Comparison of ENCODE assay signal across 1 cellular context in the genomic region with DNA sequence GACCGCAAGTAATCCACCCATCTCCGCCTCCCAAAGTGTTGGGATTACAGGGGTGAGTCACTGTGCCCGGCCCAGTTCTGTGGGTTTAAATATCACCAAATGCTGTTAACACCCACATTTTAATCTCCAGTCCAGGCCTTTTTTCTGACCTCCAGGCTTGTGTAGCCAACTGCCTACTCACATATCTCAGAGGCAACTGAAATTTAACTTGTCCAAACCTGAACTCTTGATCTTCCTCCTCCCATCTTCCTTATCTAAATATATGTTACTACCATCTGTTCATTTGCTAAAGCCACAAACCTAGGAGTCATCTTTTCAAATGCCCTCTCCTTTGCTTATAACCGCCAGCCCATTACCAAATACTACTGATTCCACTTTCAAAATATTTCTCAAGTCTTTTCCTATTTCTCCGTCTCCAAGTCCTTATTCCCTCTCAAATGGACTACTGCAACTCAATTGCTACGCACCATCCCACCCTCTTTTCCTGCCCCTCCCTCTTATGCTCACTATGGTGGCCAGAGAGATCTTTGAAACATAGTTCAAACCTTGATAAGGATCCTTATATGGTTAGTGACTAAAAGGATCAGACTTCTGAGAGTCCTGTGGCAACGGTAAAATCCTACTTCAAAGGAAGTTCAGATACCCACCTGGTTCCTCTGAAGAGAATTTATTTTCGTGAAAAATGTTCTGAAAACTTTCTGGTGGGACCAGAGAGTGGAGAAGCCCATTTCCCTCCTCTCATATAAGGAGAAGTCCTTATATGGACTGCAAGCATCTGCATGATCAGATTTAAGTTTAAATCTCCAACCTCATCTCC.
TF ChIP-seq lines count a peak whose summit lies in the region.

No MANE protein-coding gene starts in this region.

TF ChIP-seq in K562, 482 proteins besides CTCF, POLR2A, EP300 and RAD21 (continued from another document and continues in another):
- TF ChIP-seq, protein P1, sequence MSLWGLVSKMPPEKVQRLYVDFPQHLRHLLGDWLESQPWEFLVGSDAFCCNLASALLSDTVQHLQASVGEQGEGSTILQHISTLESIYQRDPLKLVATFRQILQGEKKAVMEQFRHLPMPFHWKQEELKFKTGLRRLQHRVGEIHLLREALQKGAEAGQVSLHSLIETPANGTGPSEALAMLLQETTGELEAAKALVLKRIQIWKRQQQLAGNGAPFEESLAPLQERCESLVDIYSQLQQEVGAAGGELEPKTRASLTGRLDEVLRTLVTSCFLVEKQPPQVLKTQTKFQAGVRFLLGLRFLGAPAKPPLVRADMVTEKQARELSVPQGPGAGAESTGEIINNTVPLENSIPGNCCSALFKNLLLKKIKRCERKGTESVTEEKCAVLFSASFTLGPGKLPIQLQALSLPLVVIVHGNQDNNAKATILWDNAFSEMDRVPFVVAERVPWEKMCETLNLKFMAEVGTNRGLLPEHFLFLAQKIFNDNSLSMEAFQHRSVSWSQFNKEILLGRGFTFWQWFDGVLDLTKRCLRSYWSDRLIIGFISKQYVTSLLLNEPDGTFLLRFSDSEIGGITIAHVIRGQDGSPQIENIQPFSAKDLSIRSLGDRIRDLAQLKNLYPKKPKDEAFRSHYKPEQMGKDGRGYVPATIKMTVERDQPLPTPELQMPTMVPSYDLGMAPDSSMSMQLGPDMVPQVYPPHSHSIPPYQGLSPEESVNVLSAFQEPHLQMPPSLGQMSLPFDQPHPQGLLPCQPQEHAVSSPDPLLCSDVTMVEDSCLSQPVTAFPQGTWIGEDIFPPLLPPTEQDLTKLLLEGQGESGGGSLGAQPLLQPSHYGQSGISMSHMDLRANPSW (CRISPR knock-in tag; IDR thresholded peaks at IDR 0.05): no peak
- no peak for TF ChIP-seq KLF13 (tag; IDR thresholded peaks at IDR 0.05; ENCODE audit: borderline replicate concordance, low read depth)
- TF ChIP-seq HNRNPLL (IDR thresholded peaks at IDR 0.05; ENCODE audit: low read depth, low read length, poor library complexity, severe bottlenecking): no peak
- TF ChIP-seq MAZ (CRISPR knock-in tag; conservative IDR thresholded peaks at IDR 0.05 in 1 of 2, IDR thresholded peaks at IDR 0.05 in 1 of 2): peak; percentile 18 to 63; a peak in 3 of 4 replicates
- TF ChIP-seq FOXJ2 (tag; IDR thresholded peaks at IDR 0.05): no peak; the same call in 1 of the 2 replicates
- TF ChIP-seq, protein P2, sequence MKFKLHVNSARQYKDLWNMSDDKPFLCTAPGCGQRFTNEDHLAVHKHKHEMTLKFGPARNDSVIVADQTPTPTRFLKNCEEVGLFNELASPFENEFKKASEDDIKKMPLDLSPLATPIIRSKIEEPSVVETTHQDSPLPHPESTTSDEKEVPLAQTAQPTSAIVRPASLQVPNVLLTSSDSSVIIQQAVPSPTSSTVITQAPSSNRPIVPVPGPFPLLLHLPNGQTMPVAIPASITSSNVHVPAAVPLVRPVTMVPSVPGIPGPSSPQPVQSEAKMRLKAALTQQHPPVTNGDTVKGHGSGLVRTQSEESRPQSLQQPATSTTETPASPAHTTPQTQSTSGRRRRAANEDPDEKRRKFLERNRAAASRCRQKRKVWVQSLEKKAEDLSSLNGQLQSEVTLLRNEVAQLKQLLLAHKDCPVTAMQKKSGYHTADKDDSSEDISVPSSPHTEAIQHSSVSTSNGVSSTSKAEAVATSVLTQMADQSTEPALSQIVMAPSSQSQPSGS (CRISPR knock-in tag; IDR thresholded peaks at IDR 0.05): no peak
- TF ChIP-seq, protein P3, sequence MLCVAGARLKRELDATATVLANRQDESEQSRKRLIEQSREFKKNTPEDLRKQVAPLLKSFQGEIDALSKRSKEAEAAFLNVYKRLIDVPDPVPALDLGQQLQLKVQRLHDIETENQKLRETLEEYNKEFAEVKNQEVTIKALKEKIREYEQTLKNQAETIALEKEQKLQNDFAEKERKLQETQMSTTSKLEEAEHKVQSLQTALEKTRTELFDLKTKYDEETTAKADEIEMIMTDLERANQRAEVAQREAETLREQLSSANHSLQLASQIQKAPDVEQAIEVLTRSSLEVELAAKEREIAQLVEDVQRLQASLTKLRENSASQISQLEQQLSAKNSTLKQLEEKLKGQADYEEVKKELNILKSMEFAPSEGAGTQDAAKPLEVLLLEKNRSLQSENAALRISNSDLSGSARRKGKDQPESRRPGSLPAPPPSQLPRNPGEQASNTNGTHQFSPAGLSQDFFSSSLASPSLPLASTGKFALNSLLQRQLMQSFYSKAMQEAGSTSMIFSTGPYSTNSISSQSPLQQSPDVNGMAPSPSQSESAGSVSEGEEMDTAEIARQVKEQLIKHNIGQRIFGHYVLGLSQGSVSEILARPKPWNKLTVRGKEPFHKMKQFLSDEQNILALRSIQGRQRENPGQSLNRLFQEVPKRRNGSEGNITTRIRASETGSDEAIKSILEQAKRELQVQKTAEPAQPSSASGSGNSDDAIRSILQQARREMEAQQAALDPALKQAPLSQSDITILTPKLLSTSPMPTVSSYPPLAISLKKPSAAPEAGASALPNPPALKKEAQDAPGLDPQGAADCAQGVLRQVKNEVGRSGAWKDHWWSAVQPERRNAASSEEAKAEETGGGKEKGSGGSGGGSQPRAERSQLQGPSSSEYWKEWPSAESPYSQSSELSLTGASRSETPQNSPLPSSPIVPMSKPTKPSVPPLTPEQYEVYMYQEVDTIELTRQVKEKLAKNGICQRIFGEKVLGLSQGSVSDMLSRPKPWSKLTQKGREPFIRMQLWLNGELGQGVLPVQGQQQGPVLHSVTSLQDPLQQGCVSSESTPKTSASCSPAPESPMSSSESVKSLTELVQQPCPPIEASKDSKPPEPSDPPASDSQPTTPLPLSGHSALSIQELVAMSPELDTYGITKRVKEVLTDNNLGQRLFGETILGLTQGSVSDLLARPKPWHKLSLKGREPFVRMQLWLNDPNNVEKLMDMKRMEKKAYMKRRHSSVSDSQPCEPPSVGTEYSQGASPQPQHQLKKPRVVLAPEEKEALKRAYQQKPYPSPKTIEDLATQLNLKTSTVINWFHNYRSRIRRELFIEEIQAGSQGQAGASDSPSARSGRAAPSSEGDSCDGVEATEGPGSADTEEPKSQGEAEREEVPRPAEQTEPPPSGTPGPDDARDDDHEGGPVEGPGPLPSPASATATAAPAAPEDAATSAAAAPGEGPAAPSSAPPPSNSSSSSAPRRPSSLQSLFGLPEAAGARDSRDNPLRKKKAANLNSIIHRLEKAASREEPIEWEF (CRISPR knock-in tag; IDR thresholded peaks at IDR 0.05): peak; percentile 88; the same call in 1 of the 2 replicates
- no peak for TF ChIP-seq XRCC5 (IDR thresholded peaks at IDR 0.05; ENCODE audit: low read depth, low read length)
- peak; percentile 91 for TF ChIP-seq STAT5A (IDR thresholded peaks at IDR 0.05; ENCODE audit: borderline replicate concordance, low read length)
- TF ChIP-seq, protein P4, sequence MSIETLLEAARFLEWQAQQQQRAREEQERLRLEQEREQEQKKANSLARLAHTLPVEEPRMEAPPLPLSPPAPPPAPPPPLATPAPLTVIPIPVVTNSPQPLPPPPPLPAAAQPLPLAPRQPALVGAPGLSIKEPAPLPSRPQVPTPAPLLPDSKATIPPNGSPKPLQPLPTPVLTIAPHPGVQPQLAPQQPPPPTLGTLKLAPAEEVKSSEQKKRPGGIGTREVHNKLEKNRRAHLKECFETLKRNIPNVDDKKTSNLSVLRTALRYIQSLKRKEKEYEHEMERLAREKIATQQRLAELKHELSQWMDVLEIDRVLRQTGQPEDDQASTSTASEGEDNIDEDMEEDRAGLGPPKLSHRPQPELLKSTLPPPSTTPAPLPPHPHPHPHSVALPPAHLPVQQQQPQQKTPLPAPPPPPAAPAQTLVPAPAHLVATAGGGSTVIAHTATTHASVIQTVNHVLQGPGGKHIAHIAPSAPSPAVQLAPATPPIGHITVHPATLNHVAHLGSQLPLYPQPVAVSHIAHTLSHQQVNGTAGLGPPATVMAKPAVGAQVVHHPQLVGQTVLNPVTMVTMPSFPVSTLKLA (conservative IDR thresholded peaks at IDR 0.05): peak; percentile 30 to 79; a peak in 3 of 4 replicates
- no peak for TF ChIP-seq SMC3 (conservative IDR thresholded peaks at IDR 0.05; ENCODE audit: insufficient read depth, low read depth, low read length)
- no peak for TF ChIP-seq U2AF2 (optimal IDR thresholded peaks at IDR 0.05; ENCODE audit: low read depth, low read length)
- TF ChIP-seq FOXP1 (CRISPR knock-in tag; IDR thresholded peaks at IDR 0.05): no peak
- peak; percentile 77; the same call in 1 of the 2 replicates for TF ChIP-seq ZBED1 (IDR thresholded peaks at IDR 0.05)
- no peak for TF ChIP-seq ZNF780A (CRISPR knock-in tag; IDR thresholded peaks at IDR 0.05)
- TF ChIP-seq FOXJ3 (CRISPR knock-in tag; IDR thresholded peaks at IDR 0.05): no peak
- TF ChIP-seq, protein P5, sequence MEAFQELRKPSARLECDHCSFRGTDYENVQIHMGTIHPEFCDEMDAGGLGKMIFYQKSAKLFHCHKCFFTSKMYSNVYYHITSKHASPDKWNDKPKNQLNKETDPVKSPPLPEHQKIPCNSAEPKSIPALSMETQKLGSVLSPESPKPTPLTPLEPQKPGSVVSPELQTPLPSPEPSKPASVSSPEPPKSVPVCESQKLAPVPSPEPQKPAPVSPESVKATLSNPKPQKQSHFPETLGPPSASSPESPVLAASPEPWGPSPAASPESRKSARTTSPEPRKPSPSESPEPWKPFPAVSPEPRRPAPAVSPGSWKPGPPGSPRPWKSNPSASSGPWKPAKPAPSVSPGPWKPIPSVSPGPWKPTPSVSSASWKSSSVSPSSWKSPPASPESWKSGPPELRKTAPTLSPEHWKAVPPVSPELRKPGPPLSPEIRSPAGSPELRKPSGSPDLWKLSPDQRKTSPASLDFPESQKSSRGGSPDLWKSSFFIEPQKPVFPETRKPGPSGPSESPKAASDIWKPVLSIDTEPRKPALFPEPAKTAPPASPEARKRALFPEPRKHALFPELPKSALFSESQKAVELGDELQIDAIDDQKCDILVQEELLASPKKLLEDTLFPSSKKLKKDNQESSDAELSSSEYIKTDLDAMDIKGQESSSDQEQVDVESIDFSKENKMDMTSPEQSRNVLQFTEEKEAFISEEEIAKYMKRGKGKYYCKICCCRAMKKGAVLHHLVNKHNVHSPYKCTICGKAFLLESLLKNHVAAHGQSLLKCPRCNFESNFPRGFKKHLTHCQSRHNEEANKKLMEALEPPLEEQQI (IDR thresholded peaks at IDR 0.05): peak; percentile 96
- TF ChIP-seq, protein P6, sequence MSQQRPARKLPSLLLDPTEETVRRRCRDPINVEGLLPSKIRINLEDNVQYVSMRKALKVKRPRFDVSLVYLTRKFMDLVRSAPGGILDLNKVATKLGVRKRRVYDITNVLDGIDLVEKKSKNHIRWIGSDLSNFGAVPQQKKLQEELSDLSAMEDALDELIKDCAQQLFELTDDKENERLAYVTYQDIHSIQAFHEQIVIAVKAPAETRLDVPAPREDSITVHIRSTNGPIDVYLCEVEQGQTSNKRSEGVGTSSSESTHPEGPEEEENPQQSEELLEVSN (IDR thresholded peaks at IDR 0.05; ENCODE audit: borderline replicate concordance in 1 of 2, extremely low read depth in 1 of 2, insufficient read depth in 1 of 2, insufficient read length in 1 of 2, low read depth in 1 of 2, low read length in 1 of 2, poor library complexity in 1 of 2, severe bottlenecking in 1 of 2): no peak
- peak; percentile 97 for TF ChIP-seq NCOR1 (IDR thresholded peaks at IDR 0.05)
- TF ChIP-seq, protein P7, sequence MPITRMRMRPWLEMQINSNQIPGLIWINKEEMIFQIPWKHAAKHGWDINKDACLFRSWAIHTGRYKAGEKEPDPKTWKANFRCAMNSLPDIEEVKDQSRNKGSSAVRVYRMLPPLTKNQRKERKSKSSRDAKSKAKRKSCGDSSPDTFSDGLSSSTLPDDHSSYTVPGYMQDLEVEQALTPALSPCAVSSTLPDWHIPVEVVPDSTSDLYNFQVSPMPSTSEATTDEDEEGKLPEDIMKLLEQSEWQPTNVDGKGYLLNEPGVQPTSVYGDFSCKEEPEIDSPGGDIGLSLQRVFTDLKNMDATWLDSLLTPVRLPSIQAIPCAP (CRISPR knock-in tag; IDR thresholded peaks at IDR 0.05; ENCODE audit: borderline replicate concordance): no peak
- TF ChIP-seq BRF1 (IDR thresholded peaks at IDR 0.05; ENCODE audit: borderline replicate concordance, extremely low read depth, insufficient read length): no peak
- TF ChIP-seq CAMTA2 (CRISPR knock-in tag; conservative IDR thresholded peaks at IDR 0.05): no peak
- peak; percentile 94 for TF ChIP-seq POLR2AphosphoS5 (IDR thresholded peaks at IDR 0.05; ENCODE audit: control insufficient read depth, insufficient read depth, low read depth, low read length)
- TF ChIP-seq, protein P8, sequence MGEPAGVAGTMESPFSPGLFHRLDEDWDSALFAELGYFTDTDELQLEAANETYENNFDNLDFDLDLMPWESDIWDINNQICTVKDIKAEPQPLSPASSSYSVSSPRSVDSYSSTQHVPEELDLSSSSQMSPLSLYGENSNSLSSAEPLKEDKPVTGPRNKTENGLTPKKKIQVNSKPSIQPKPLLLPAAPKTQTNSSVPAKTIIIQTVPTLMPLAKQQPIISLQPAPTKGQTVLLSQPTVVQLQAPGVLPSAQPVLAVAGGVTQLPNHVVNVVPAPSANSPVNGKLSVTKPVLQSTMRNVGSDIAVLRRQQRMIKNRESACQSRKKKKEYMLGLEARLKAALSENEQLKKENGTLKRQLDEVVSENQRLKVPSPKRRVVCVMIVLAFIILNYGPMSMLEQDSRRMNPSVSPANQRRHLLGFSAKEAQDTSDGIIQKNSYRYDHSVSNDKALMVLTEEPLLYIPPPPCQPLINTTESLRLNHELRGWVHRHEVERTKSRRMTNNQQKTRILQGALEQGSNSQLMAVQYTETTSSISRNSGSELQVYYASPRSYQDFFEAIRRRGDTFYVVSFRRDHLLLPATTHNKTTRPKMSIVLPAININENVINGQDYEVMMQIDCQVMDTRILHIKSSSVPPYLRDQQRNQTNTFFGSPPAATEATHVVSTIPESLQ (CRISPR knock-in tag; IDR thresholded peaks at IDR 0.05): no peak
- TF ChIP-seq, protein P9, sequence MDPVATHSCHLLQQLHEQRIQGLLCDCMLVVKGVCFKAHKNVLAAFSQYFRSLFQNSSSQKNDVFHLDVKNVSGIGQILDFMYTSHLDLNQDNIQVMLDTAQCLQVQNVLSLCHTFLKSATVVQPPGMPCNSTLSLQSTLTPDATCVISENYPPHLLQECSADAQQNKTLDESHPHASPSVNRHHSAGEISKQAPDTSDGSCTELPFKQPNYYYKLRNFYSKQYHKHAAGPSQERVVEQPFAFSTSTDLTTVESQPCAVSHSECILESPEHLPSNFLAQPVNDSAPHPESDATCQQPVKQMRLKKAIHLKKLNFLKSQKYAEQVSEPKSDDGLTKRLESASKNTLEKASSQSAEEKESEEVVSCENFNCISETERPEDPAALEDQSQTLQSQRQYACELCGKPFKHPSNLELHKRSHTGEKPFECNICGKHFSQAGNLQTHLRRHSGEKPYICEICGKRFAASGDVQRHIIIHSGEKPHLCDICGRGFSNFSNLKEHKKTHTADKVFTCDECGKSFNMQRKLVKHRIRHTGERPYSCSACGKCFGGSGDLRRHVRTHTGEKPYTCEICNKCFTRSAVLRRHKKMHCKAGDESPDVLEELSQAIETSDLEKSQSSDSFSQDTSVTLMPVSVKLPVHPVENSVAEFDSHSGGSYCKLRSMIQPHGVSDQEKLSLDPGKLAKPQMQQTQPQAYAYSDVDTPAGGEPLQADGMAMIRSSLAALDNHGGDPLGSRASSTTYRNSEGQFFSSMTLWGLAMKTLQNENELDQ (CRISPR knock-in tag; IDR thresholded peaks at IDR 0.05; ENCODE audit: borderline replicate concordance): no peak
- TF ChIP-seq, protein P10, sequence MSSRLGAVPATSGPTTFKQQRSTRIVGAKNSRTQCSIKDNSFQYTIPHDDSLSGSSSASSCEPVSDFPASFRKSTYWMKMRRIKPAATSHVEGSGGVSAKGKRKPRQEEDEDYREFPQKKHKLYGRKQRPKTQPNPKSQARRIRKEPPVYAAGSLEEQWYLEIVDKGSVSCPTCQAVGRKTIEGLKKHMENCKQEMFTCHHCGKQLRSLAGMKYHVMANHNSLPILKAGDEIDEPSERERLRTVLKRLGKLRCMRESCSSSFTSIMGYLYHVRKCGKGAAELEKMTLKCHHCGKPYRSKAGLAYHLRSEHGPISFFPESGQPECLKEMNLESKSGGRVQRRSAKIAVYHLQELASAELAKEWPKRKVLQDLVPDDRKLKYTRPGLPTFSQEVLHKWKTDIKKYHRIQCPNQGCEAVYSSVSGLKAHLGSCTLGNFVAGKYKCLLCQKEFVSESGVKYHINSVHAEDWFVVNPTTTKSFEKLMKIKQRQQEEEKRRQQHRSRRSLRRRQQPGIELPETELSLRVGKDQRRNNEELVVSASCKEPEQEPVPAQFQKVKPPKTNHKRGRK (tag; IDR thresholded peaks at IDR 0.05): no peak
